In genomic region chr2:162833345-162833744, GRCh38 we compare ENCODE assay signal across 19 cellular contexts. TPM values are rescaled to one million over a fixed set of nuclear protein-coding genes. Genes with fewer than 3 reads are reported as not detected.
"Had no signal": no experiment of that assay in that cellular context is flagged by ENCODE, and none has a peak within 500 bp of the region (broad histone marks: within the 10 kb centered on the region; RNA-seq: fewer than 3 reads in every experiment).

No MANE protein-coding gene starts in this region.

- H3K36me3 Mint-ChIP-seq: mesothelial cell of epicardium, naive B cell, natural killer cell had no signal

- H3K9me3 Mint-ChIP-seq: mesothelial cell of epicardium, nephron progenitor cell had no signal

- H3K27ac Mint-ChIP-seq: mesothelial cell of epicardium; naive B cell; natural killer cell; nephron progenitor cell; progenitor cell of endocrine pancreas; stimulated activated naive CD8-positive, alpha-beta T cell treated with anti-CD3 and anti-CD28 coated beads, Interleukin-15, Interleukin-2, amounts not matched to agents 100 ng/mL and 50 ng/mL, for 24 hours had no signal

- H3K27me3 Mint-ChIP-seq: progenitor cell of endocrine pancreas had no signal

- H3K4me1 Mint-ChIP-seq: naive B cell, natural killer cell had no signal

- H3K4me3 Mint-ChIP-seq: mesothelial cell of epicardium; naive B cell; natural killer cell; nephron progenitor cell; stimulated activated naive CD8-positive, alpha-beta T cell treated with anti-CD3 and anti-CD28 coated beads, Interleukin-15, Interleukin-2, amounts not matched to agents 100 ng/mL and 50 ng/mL, for 24 hours had no signal

- DNase-seq: islet precursor cell; left ventricle myocardium inferior; mesendoderm; naive B cell; natural killer cell; nephron progenitor cell; ovary; stimulated activated CD4-positive, alpha-beta T cell treated with anti-CD3 and anti-CD28 coated beads, Interleukin-12 subunit alpha, Interleukin-12 subunit beta, amount 100 ng/mL, for 4 hours; stimulated activated CD4-positive, alpha-beta T cell treated with anti-CD3 and anti-CD28 coated beads, Interleukin-15, amount 100 ng/mL, for 24 hours; stimulated activated CD4-positive, alpha-beta T cell treated with anti-CD3 and anti-CD28 coated beads, Interleukin-2, amount 100 ng/mL, for 24 hours; stimulated activated CD4-positive, alpha-beta T cell treated with anti-CD3 and anti-CD28 coated beads, Interleukin-4, amount 100 ng/mL, for 1 hour; stimulated activated naive CD4-positive, alpha-beta T cell; tibial artery; trophoblast cell; upper lobe of right lung had no signal

RNA-seq across cellular contexts. Expression of gene KCNH7, which starts 5.2 kb away (rescaled TPM):
- polyA plus RNA-seq: lung, ovary had no signal
